Comparison of ENCODE assay signal across 9 cellular contexts in genomic region chr2:144460981-144461766, GRCh38. TPM values are rescaled to one million over a fixed set of nuclear protein-coding genes. Genes with fewer than 3 reads are reported as not detected.
A peak's percentile ranks its signal among the peaks of the same experiment; 100 is the strongest.
DNase-seq lines count a peak whose midpoint lies in the region; ATAC-seq and TF ChIP-seq lines count a peak whose summit lies in the region.
"Had no signal": no experiment of that assay in that cellular context is flagged by ENCODE, and none has a peak within 500 bp of the region (broad histone marks: within the 10 kb centered on the region; RNA-seq: fewer than 3 reads in every experiment).

No MANE protein-coding gene starts in this region.

- ATAC-seq in psoas muscle (peak; percentile 80 to 89 (median 84)), HG02870 (IDR thresholded peaks at IDR 0.05; ENCODE audit: unreplicated experiment) (no peak)

- 49 to 52% (median 51%) methylated on average over 14 of the region's 14 CpGs for WGBS in psoas muscle, 3 donors

- in situ Hi-C loops in G401 (cut with HindIII; ENCODE audit: low sequenced_read_pairs) = no loop called here

- H3K27me3 ChIP-seq in left ventricle myocardium inferior (ENCODE audit: low read depth) (no peaks in the 10 kb centered on the region), psoas muscle (ENCODE audit: insufficient read depth in 3 of 3, low read length in 2 of 3) (no peaks in the 10 kb centered on the region)

- DNase-seq in EH (ENCODE audit: low read depth) = peak; percentile 77
- peak; percentile 51 for DNase-seq in left ventricle myocardium inferior
- DNase-seq in psoas muscle = peak; percentile 42 to 58
- no peak for DNase-seq in DMS53 treated with DMSO at 0.1 percent for 48 hours (lab: John Stamatoyannopoulos, UW; ENCODE audit: unreplicated experiment)
- no peak for DNase-seq in DMS79 treated with DMSO at 0.1 percent for 48 hours (lab: John Stamatoyannopoulos, UW)
- no peak for DNase-seq in G401 (ENCODE audit: low spot score)
- DNase-seq: NCI-H2081 treated with DMSO at 0.1 percent for 48 hours had no signal

- H3K27ac ChIP-seq in angular gyrus (ENCODE audit: low read depth, low read length) (peak overlapping the region; percentile 98), left ventricle myocardium inferior (replicated peaks) (peak overlapping the region; percentile 75), psoas muscle (no peak overlapping the region)

- intact Hi-C loops in left ventricle myocardium inferior (cut with micrococcal nuclease) (no loop called here), psoas muscle (cut with DNase I) (loop anchor here in 1 of 2 donors (5.0 kb wide), 1 partner anchor 46 kb away; no protein-coding TSS in a partner anchor)

- no peaks in the 10 kb centered on the region for H3K36me3 ChIP-seq in left ventricle myocardium inferior
- no peaks in the 10 kb centered on the region for H3K36me3 ChIP-seq in psoas muscle (ENCODE audit: insufficient read depth in 1 of 2, low read depth in 1 of 2)

- peaks cover 92% of the 10 kb centered on the region for H3K4me1 ChIP-seq in left ventricle myocardium inferior
- H3K4me1 ChIP-seq in psoas muscle = peaks cover 31% of the 10 kb centered on the region

- TF ChIP-seq CTCF in left ventricle myocardium inferior (IDR thresholded peaks at IDR 0.05; ENCODE audit: borderline replicate concordance) (peak; percentile 29), psoas muscle (IDR thresholded peaks at IDR 0.05) (peak; percentile 16)

- H3K4me3 ChIP-seq in left ventricle myocardium inferior (no peak overlapping the region), psoas muscle (no peak overlapping the region)

- H3K9me3 ChIP-seq in left ventricle myocardium inferior (replicated peaks) = no peaks in the 10 kb centered on the region
- no peaks in the 10 kb centered on the region for H3K9me3 ChIP-seq in psoas muscle

RNA-seq across cellular contexts. Expression of gene ZEB2, which starts 58.7 kb away (rescaled TPM):
- 89.1 TPM for total RNA-seq in left ventricle myocardium inferior
- 10 to 100 TPM; 23.3 to 48.7 (median 37.9) TPM for total RNA-seq in psoas muscle
- polyA plus RNA-seq in psoas muscle = 10 to 100 TPM; 11.6 to 18.1 (median 11.7) TPM
- total RNA-seq in G401 (2014; rRNA removed; shearing (Covaris generic)) = not detected in 2 replicates

Comparison
In these comparisons a context has a peak if more than half of its experiments do, and no peak if none do; other contexts are left out.
1. DNase-seq: peak in EH (single experiment), left ventricle myocardium inferior (single experiment) and psoas muscle (2 of 2); none in DMS53 treated with DMSO at 0.1 percent for 48 hours (single experiment), DMS79 treated with DMSO at 0.1 percent for 48 hours (single experiment) and G401 (single experiment).
2. RNA of gene ZEB2, which starts 58.7 kb away (total RNA-seq): 89.1 TPM in left ventricle myocardium inferior (single experiment) and 23.3 to 48.7 TPM in psoas muscle; not detected in G401; every median in the first group is over 10 times any median in the second.